ENCODE assay signal across 1 cellular context in genomic region chr19:41859618-41860418, GRCh38.
A peak's percentile ranks its signal among the peaks of the same experiment; 100 is the strongest.
TF ChIP-seq lines count a peak whose summit lies in the region.

TSS of gene RPS19 (plus strand) at chr19:41860255. CDS start at chr19:41860775, 520 bp downstream.

TF ChIP-seq in HepG2, 621 proteins besides CTCF, POLR2A, EP300 and RAD21 (continued from another document and continues in another):
- TF ChIP-seq ZNF784 (CRISPR knock-in tag; IDR thresholded peaks at IDR 0.05; ENCODE audit: borderline replicate concordance) (peak; percentile 82), HMGXB4 (CRISPR knock-in tag; IDR thresholded peaks at IDR 0.05; ENCODE audit: borderline replicate concordance in 1 of 2, low read depth in 1 of 2) (peak in 1 of 2 experiments; percentile 60; a peak in 3 of 4 replicates), TBX3 (IDR thresholded peaks at IDR 0.05; ENCODE audit: borderline replicate concordance) (no peak; the same call in 1 of the 2 replicates), ZNF670 (CRISPR knock-in tag; IDR thresholded peaks at IDR 0.05; ENCODE audit: borderline replicate concordance) (peak; percentile 54; the same call in 1 of the 2 replicates), ZSCAN31 (CRISPR knock-in tag; IDR thresholded peaks at IDR 0.05; ENCODE audit: low read depth) (peak; percentile 64), NFRKB (IDR thresholded peaks at IDR 0.05) (no peak), ZSCAN21 (CRISPR knock-in tag; IDR thresholded peaks at IDR 0.05; ENCODE audit: borderline replicate concordance) (peak; percentile 8; the same call in 1 of the 2 replicates), ZNF501 (CRISPR knock-in tag; IDR thresholded peaks at IDR 0.05) (peak; percentile 90), NR2F1 (CRISPR knock-in tag; IDR thresholded peaks at IDR 0.05) (peak in 1 of 2 experiments; percentile 22; a peak in 1 of 4 replicates), HNRNPK (IDR thresholded peaks at IDR 0.05; ENCODE audit: low read depth, low read length, poor library complexity, severe bottlenecking) (peak; percentile 23), ARNTL (CRISPR knock-in tag; IDR thresholded peaks at IDR 0.05) (no peak; the same call in 1 of the 2 replicates), PHB2 (IDR thresholded peaks at IDR 0.05; ENCODE audit: partially characterized antibody) (no peak), ZNF121 (CRISPR knock-in tag; IDR thresholded peaks at IDR 0.05) (peak; percentile 27; the same call in 1 of the 2 replicates), ZNF549 (CRISPR knock-in tag; IDR thresholded peaks at IDR 0.05) (no peak), ZNF12 (CRISPR knock-in tag; IDR thresholded peaks at IDR 0.05) (no peak), ESRRA (CRISPR knock-in tag; IDR thresholded peaks at IDR 0.05; ENCODE audit: low read depth) (peak; percentile 27; the same call in 1 of the 2 replicates), MEIS1 (CRISPR knock-in tag; IDR thresholded peaks at IDR 0.05; ENCODE audit: borderline replicate concordance) (peak; percentile 50; the same call in 1 of the 2 replicates), ZNF124 (CRISPR knock-in tag; IDR thresholded peaks at IDR 0.05) (no peak), SYNCRIP (IDR thresholded peaks at IDR 0.05; ENCODE audit: insufficient read depth, low read depth, low read length) (no peak), SCMH1 (CRISPR knock-in tag; IDR thresholded peaks at IDR 0.05; ENCODE audit: borderline replicate concordance) (no peak), SATB2 (CRISPR knock-in tag; IDR thresholded peaks at IDR 0.05) (peak; percentile 24; the same call in 1 of the 2 replicates), GATAD1 (CRISPR knock-in tag; IDR thresholded peaks at IDR 0.05) (peak; percentile 84), ZFP90 (CRISPR knock-in tag; IDR thresholded peaks at IDR 0.05; ENCODE audit: borderline replicate concordance) (no peak), ISL2 (CRISPR knock-in tag; IDR thresholded peaks at IDR 0.05) (peak; percentile 29; the same call in 1 of the 2 replicates), ZNF772 (CRISPR knock-in tag; IDR thresholded peaks at IDR 0.05) (0 out of 2 replicates have a peak, but pooled peaks have one; percentile 66), ETV5 (CRISPR knock-in tag; IDR thresholded peaks at IDR 0.05; ENCODE audit: borderline replicate concordance) (peak; percentile 87), NPAS2 (CRISPR knock-in tag; IDR thresholded peaks at IDR 0.05; ENCODE audit: borderline replicate concordance) (no peak), ZNF33B (CRISPR knock-in tag; IDR thresholded peaks at IDR 0.05) (no peak), NFYC (CRISPR knock-in tag; IDR thresholded peaks at IDR 0.05) (peak; percentile 61), RBFOX2 (IDR thresholded peaks at IDR 0.05; ENCODE audit: low read depth, low read length) (peak; percentile 100), ARID2 (CRISPR knock-in tag; IDR thresholded peaks at IDR 0.05; ENCODE audit: borderline replicate concordance) (no peak), SNRNP70 (IDR thresholded peaks at IDR 0.05; ENCODE audit: low read depth, low read length) (no peak), MYPOP (CRISPR knock-in tag; IDR thresholded peaks at IDR 0.05) (peak; percentile 33; the same call in 1 of the 2 replicates), FOSL2 (CRISPR knock-in tag; IDR thresholded peaks at IDR 0.05) (peak; percentile 36), ZNF235 (CRISPR knock-in tag; IDR thresholded peaks at IDR 0.05; ENCODE audit: borderline replicate concordance) (no peak), ZNF607 (CRISPR knock-in tag; IDR thresholded peaks at IDR 0.05; ENCODE audit: borderline replicate concordance) (peak; percentile 74; the same call in 1 of the 2 replicates), KLF11 (CRISPR knock-in tag; IDR thresholded peaks at IDR 0.05) (no peak), FOXA3 (CRISPR knock-in tag; IDR thresholded peaks at IDR 0.05) (no peak)
- TF ChIP-seq, protein P1, sequence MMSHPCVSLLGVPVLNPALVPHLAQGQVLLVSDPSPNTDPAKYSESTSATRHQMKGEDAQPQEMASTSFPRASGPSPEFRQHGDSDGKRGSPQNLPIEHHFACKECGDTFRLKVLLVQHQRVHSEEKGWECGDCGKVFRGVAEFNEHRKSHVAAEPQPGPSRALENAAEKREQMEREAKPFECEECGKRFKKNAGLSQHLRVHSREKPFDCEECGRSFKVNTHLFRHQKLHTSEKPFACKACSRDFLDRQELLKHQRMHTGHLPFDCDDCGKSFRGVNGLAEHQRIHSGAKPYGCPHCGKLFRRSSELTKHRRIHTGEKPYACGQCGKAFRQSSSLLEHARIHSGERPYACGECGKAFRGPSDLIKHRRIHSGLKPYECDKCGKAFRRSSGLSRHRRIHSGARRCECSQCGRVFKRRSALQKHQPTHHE (CRISPR knock-in tag; IDR thresholded peaks at IDR 0.05; ENCODE audit: borderline replicate concordance): peak; percentile 80
- TF ChIP-seq, protein P2, sequence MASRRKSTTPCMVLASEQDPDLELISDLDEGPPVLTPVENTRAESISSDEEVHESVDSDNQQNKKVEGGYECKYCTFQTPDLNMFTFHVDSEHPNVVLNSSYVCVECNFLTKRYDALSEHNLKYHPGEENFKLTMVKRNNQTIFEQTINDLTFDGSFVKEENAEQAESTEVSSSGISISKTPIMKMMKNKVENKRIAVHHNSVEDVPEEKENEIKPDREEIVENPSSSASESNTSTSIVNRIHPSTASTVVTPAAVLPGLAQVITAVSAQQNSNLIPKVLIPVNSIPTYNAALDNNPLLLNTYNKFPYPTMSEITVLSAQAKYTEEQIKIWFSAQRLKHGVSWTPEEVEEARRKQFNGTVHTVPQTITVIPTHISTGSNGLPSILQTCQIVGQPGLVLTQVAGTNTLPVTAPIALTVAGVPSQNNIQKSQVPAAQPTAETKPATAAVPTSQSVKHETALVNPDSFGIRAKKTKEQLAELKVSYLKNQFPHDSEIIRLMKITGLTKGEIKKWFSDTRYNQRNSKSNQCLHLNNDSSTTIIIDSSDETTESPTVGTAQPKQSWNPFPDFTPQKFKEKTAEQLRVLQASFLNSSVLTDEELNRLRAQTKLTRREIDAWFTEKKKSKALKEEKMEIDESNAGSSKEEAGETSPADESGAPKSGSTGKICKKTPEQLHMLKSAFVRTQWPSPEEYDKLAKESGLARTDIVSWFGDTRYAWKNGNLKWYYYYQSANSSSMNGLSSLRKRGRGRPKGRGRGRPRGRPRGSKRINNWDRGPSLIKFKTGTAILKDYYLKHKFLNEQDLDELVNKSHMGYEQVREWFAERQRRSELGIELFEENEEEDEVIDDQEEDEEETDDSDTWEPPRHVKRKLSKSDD (CRISPR knock-in tag; IDR thresholded peaks at IDR 0.05; ENCODE audit: low read depth): peak; percentile 10; the same call in 1 of the 2 replicates
- TF ChIP-seq, protein P3, sequence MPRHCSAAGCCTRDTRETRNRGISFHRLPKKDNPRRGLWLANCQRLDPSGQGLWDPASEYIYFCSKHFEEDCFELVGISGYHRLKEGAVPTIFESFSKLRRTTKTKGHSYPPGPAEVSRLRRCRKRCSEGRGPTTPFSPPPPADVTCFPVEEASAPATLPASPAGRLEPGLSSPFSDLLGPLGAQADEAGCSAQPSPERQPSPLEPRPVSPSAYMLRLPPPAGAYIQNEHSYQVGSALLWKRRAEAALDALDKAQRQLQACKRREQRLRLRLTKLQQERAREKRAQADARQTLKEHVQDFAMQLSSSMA (CRISPR knock-in tag; IDR thresholded peaks at IDR 0.05): peak; percentile 82; the same call in 1 of the 2 replicates
- TF ChIP-seq, protein P4, sequence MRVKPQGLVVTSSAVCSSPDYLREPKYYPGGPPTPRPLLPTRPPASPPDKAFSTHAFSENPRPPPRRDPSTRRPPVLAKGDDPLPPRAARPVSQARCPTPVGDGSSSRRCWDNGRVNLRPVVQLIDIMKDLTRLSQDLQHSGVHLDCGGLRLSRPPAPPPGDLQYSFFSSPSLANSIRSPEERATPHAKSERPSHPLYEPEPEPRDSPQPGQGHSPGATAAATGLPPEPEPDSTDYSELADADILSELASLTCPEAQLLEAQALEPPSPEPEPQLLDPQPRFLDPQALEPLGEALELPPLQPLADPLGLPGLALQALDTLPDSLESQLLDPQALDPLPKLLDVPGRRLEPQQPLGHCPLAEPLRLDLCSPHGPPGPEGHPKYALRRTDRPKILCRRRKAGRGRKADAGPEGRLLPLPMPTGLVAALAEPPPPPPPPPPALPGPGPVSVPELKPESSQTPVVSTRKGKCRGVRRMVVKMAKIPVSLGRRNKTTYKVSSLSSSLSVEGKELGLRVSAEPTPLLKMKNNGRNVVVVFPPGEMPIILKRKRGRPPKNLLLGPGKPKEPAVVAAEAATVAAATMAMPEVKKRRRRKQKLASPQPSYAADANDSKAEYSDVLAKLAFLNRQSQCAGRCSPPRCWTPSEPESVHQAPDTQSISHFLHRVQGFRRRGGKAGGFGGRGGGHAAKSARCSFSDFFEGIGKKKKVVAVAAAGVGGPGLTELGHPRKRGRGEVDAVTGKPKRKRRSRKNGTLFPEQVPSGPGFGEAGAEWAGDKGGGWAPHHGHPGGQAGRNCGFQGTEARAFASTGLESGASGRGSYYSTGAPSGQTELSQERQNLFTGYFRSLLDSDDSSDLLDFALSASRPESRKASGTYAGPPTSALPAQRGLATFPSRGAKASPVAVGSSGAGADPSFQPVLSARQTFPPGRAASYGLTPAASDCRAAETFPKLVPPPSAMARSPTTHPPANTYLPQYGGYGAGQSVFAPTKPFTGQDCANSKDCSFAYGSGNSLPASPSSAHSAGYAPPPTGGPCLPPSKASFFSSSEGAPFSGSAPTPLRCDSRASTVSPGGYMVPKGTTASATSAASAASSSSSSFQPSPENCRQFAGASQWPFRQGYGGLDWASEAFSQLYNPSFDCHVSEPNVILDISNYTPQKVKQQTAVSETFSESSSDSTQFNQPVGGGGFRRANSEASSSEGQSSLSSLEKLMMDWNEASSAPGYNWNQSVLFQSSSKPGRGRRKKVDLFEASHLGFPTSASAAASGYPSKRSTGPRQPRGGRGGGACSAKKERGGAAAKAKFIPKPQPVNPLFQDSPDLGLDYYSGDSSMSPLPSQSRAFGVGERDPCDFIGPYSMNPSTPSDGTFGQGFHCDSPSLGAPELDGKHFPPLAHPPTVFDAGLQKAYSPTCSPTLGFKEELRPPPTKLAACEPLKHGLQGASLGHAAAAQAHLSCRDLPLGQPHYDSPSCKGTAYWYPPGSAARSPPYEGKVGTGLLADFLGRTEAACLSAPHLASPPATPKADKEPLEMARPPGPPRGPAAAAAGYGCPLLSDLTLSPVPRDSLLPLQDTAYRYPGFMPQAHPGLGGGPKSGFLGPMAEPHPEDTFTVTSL (CRISPR knock-in tag; IDR thresholded peaks at IDR 0.05; ENCODE audit: borderline replicate concordance): peak; percentile 43; the same call in 1 of the 2 replicates
- TF ChIP-seq, protein P5, sequence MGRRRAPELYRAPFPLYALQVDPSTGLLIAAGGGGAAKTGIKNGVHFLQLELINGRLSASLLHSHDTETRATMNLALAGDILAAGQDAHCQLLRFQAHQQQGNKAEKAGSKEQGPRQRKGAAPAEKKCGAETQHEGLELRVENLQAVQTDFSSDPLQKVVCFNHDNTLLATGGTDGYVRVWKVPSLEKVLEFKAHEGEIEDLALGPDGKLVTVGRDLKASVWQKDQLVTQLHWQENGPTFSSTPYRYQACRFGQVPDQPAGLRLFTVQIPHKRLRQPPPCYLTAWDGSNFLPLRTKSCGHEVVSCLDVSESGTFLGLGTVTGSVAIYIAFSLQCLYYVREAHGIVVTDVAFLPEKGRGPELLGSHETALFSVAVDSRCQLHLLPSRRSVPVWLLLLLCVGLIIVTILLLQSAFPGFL (CRISPR knock-in tag; IDR thresholded peaks at IDR 0.05): no peak
- TF ChIP-seq, protein P6, sequence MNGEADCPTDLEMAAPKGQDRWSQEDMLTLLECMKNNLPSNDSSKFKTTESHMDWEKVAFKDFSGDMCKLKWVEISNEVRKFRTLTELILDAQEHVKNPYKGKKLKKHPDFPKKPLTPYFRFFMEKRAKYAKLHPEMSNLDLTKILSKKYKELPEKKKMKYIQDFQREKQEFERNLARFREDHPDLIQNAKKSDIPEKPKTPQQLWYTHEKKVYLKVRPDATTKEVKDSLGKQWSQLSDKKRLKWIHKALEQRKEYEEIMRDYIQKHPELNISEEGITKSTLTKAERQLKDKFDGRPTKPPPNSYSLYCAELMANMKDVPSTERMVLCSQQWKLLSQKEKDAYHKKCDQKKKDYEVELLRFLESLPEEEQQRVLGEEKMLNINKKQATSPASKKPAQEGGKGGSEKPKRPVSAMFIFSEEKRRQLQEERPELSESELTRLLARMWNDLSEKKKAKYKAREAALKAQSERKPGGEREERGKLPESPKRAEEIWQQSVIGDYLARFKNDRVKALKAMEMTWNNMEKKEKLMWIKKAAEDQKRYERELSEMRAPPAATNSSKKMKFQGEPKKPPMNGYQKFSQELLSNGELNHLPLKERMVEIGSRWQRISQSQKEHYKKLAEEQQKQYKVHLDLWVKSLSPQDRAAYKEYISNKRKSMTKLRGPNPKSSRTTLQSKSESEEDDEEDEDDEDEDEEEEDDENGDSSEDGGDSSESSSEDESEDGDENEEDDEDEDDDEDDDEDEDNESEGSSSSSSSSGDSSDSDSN (CRISPR knock-in tag; IDR thresholded peaks at IDR 0.05): peak; percentile 53
